ENCODE assay signal across 20 cellular contexts in the genomic region with DNA sequence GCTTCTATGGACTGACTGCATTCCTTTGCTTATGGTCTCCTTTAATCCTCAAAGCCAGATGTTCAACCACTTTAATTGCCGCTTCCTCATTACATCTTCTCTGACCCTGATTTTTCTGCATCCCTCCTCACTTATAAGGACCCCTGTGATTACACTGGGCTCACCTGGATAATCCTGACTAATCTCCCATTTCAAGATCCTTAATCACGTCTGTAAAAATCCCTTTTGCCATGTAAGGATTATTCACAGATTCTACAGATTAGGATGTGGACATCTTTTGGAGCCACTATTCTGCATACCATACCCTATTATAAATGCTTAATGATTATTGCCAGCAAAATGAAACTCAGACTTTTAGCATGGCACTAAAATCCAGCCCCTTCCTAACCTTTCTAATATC.
"Had no signal": no experiment of that assay in that cellular context is flagged by ENCODE, and none has a peak within 500 bp of the region (broad histone marks: within the 10 kb centered on the region; RNA-seq: fewer than 3 reads in every experiment).

No MANE protein-coding gene starts in this region.

- H3K36me3 ChIP-seq: esophagus squamous epithelium, gastrocnemius medialis, heart right ventricle, left lung, lower lobe of right lung had no signal

- H3K4me3 ChIP-seq: coronary artery, dorsolateral prefrontal cortex, esophagus squamous epithelium, gastrocnemius medialis, heart right ventricle, left lung, lower lobe of right lung, mucosa of descending colon had no signal

- H3K9me3 ChIP-seq: esophagus squamous epithelium, gastrocnemius medialis, heart right ventricle, left lung, lower lobe of right lung, mucosa of descending colon had no signal

- ATAC-seq: gastrocnemius medialis, heart right ventricle, left cardiac atrium, left lung, left ventricle myocardium superior, lower lobe of right lung, mucosa of descending colon had no signal

- H3K27me3 ChIP-seq: gastrocnemius medialis had no signal

- H3K4me1 ChIP-seq: esophagus squamous epithelium, gastrocnemius medialis, heart right ventricle, left lung, lower lobe of right lung had no signal

- DNase-seq: dermis blood vessel endothelial cell; dorsolateral prefrontal cortex; effector CD4-positive, alpha-beta T cell; effector memory CD4-positive, alpha-beta T cell; esophagus squamous epithelium; foreskin fibroblast; foreskin melanocyte; gastrocnemius medialis; glutamatergic neuron; head of caudate nucleus; heart right ventricle; hypothalamus; immature natural killer cell; left cardiac atrium; left lung; left ventricle myocardium superior; lower lobe of right lung; mesenchymal stem cell; mucosa of descending colon had no signal

- H3K27ac ChIP-seq: coronary artery, dorsolateral prefrontal cortex, esophagus squamous epithelium, gastrocnemius medialis, heart right ventricle, left lung, lower lobe of right lung had no signal
